31 cellular contexts compared by ENCODE assay signal in genomic region chr5:172635038-172635437, GRCh38.
"Had no signal": no experiment of that assay in that cellular context is flagged by ENCODE, and none has a peak within 500 bp of the region (broad histone marks: within the 10 kb centered on the region; RNA-seq: fewer than 3 reads in every experiment).

No MANE protein-coding gene starts in this region.

- H3K27ac Mint-ChIP-seq: activated CD4-positive, alpha-beta T cell treated with anti-CD3 and anti-CD28 coated beads for 36 hours; activated CD8-positive, alpha-beta T cell treated with anti-CD3 and anti-CD28 coated beads, Interleukin-2, amount 10 ng/mL, durations not matched to agents 7 days and 5 days; activated naive CD4-positive, alpha-beta T cell treated with anti-CD3 and anti-CD28 coated beads, Interleukin-2, amount 50 U/mL, for 24 hours; activated naive CD8-positive, alpha-beta T cell treated with anti-CD3 and anti-CD28 coated beads, Interleukin-2, amount 10 ng/mL, durations not matched to agents 7 days and 5 days; IgD-negative memory B cell had no signal

- H3K36me3 Mint-ChIP-seq: activated naive CD4-positive, alpha-beta T cell treated with anti-CD3 and anti-CD28 coated beads, Interleukin-2, amount 50 U/mL, for 24 hours; activated naive CD8-positive, alpha-beta T cell treated with anti-CD3 and anti-CD28 coated beads, Interleukin-2, amount 10 ng/mL, durations not matched to agents 7 days and 5 days had no signal

- H3K9me3 Mint-ChIP-seq: activated CD4-positive, alpha-beta T cell treated with anti-CD3 and anti-CD28 coated beads, Interleukin-2, amount 10 ng/mL, durations not matched to agents 7 days and 5 days; activated naive CD4-positive, alpha-beta T cell treated with anti-CD3 and anti-CD28 coated beads, Interleukin-2, amount 50 U/mL, for 24 hours; activated naive CD8-positive, alpha-beta T cell treated with anti-CD3 and anti-CD28 coated beads, Interleukin-2, amount 10 ng/mL, durations not matched to agents 7 days and 5 days had no signal

- H3K4me3 Mint-ChIP-seq: activated CD4-positive, alpha-beta T cell treated with anti-CD3 and anti-CD28 coated beads for 36 hours; activated CD4-positive, alpha-beta T cell treated with anti-CD3 and anti-CD28 coated beads, Interleukin-2, amount 10 ng/mL, durations not matched to agents 7 days and 5 days; activated CD8-positive, alpha-beta T cell treated with anti-CD3 and anti-CD28 coated beads, Interleukin-2, amount 10 ng/mL, durations not matched to agents 7 days and 5 days; activated naive CD4-positive, alpha-beta T cell treated with anti-CD3 and anti-CD28 coated beads, Interleukin-2, amount 50 U/mL, for 24 hours; activated naive CD8-positive, alpha-beta T cell treated with anti-CD3 and anti-CD28 coated beads, Interleukin-2, amount 10 ng/mL, durations not matched to agents 7 days and 5 days; IgD-negative memory B cell had no signal

- H3K4me1 Mint-ChIP-seq: activated CD4-positive, alpha-beta T cell treated with anti-CD3 and anti-CD28 coated beads for 36 hours; activated naive CD4-positive, alpha-beta T cell treated with anti-CD3 and anti-CD28 coated beads, Interleukin-2, amount 50 U/mL, for 24 hours; IgD-negative memory B cell had no signal

- DNase-seq: activated CD4-positive, alpha-beta T cell treated with anti-CD3 and anti-CD28 coated beads for 36 hours; activated CD4-positive, alpha-beta T cell treated with anti-CD3 and anti-CD28 coated beads, Interleukin-2, amount 10 ng/mL, durations not matched to agents 7 days and 5 days; activated CD4-positive, alpha-beta T cell treated with anti-CD3 and anti-CD28 coated beads, Interleukin-2, amount 50 U/mL, for 48 hours; activated CD8-positive, alpha-beta T cell treated with anti-CD3 and anti-CD28 coated beads, Interleukin-2, amount 10 ng/mL, durations not matched to agents 7 days and 5 days; activated gamma-delta T cell; activated naive CD4-positive, alpha-beta T cell treated with Interleukin-2 at 50 U/mL for 16 hours; activated naive CD8-positive, alpha-beta T cell treated with anti-CD3 and anti-CD28 coated beads, Interleukin-2, amount 10 ng/mL, durations not matched to agents 7 days and 5 days; activated T-cell treated with anti-CD3 and anti-CD28 coated beads, Interleukin-2, amount 50 U/mL, for 48 hours; amygdala; caudate nucleus; Karpas-422; KBM-7; NCI-H1048; NCI-H1105 treated with DMSO at 0.1 percent for 48 hours; NCI-H1436; NCI-H1694; NCI-H1930; NCI-H2081 treated with DMSO at 0.1 percent for 48 hours; NCI-H226; NCI-H524 treated with DMSO at 0.1 percent for 48 hours; RPMI8226; SHP77; SJCRH30; T1000; WERI-Rb-1 had no signal

- ATAC-seq: activated CD4-positive, alpha-beta T cell treated with anti-CD3 and anti-CD28 coated beads for 36 hours; activated CD8-positive, alpha-beta T cell treated with anti-CD3 and anti-CD28 coated beads, Interleukin-2, amount 10 ng/mL, durations not matched to agents 7 days and 5 days; body of pancreas; Panc1 had no signal

- H3K27me3 ChIP-seq: body of pancreas, breast epithelium, SJCRH30 had no signal

- H3K9me3 ChIP-seq: body of pancreas, breast epithelium, SJCRH30 had no signal

- H3K27ac ChIP-seq: body of pancreas, breast epithelium, SJCRH30, SK-N-MC, WERI-Rb-1 had no signal

- H3K4me1 ChIP-seq: breast epithelium had no signal
